ENCODE assay signal across 25 cellular contexts in the genomic region with DNA sequence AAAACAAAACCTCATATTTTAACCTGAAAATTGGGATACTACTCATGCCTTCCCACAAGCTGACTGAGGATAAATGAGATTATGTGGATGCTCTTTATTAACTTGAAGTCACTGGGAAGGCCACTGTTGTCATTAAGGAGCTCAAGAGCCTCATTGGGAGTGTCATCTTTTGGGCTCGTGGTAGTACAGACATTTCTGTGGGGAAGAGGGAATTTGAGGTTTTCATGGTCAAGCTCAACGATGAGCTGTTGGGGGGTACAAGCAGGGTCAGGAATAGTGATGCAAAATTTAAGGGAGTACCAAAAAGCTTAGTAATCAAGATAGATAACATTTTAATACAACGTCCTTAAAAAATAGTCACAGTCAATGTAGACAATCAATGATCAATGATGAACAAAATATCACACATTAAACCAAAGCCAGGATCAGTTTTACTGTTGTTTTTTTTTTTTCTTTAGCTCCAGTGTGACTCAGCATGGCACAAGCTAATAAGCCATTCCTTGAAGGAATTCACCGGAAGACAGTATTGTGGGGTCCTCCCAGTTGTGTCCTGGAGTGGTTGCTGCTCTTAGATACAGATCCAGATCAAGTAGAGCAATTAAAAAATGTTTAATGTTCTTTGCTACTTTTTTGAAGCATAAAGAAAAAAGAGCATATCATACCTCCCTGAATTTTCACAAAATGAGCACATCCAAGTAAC.
"Had no signal": no experiment of that assay in that cellular context is flagged by ENCODE, and none has a peak within 500 bp of the region (broad histone marks: within the 10 kb centered on the region; RNA-seq: fewer than 3 reads in every experiment).

No MANE protein-coding gene starts in this region.

- H3K27ac ChIP-seq: adrenal gland, body of pancreas, colonic mucosa, prostate gland, right atrium auricular region had no signal

- H3K27ac Mint-ChIP-seq: activated CD4-positive, alpha-beta T cell treated with anti-CD3 and anti-CD28 coated beads, Interleukin-2, amount 10 ng/mL, durations not matched to agents 7 days and 5 days; activated naive CD4-positive, alpha-beta T cell treated with anti-CD3 and anti-CD28 coated beads, Interleukin-2, amount 50 U/mL, for 24 hours; activated T-cell treated with anti-CD3 and anti-CD28 coated beads, Interleukin-2, amount 50 U/mL, for 72 hours; mesothelial cell of epicardium; stimulated activated naive CD8-positive, alpha-beta T cell treated with anti-CD3 and anti-CD28 coated beads, Interleukin-15, Interleukin-2, amounts not matched to agents 100 ng/mL and 50 ng/mL, for 24 hours; T-cell had no signal

- H3K9me3 Mint-ChIP-seq: activated CD4-positive, alpha-beta T cell treated with anti-CD3 and anti-CD28 coated beads, Interleukin-2, amount 10 ng/mL, durations not matched to agents 7 days and 5 days had no signal

- H3K4me1 Mint-ChIP-seq: activated CD4-positive, alpha-beta T cell treated with anti-CD3 and anti-CD28 coated beads, Interleukin-2, amount 10 ng/mL, durations not matched to agents 7 days and 5 days; activated naive CD4-positive, alpha-beta T cell treated with anti-CD3 and anti-CD28 coated beads, Interleukin-2, amount 50 U/mL, for 24 hours; T-cell had no signal

- ATAC-seq: activated CD4-positive, CD25-positive, alpha-beta regulatory T cell treated with anti-CD3 and anti-CD28 coated beads, Interleukin-2, amount 50 U/mL, for 24 hours; activated T-cell treated with anti-CD3 and anti-CD28 coated beads, Interleukin-2, amount 50 U/mL, for 72 hours; body of pancreas; left lobe of liver; T-cell had no signal

- H3K9me3 ChIP-seq: adrenal gland, body of pancreas, colonic mucosa, prostate gland had no signal

- H3K36me3 Mint-ChIP-seq: activated naive CD4-positive, alpha-beta T cell treated with anti-CD3 and anti-CD28 coated beads, Interleukin-2, amount 50 U/mL, for 24 hours; mesothelial cell of epicardium; T-cell had no signal

- H3K27me3 ChIP-seq: body of pancreas, colonic mucosa, right atrium auricular region had no signal

- H3K4me3 ChIP-seq: adrenal gland, body of pancreas, colonic mucosa, lung, prostate gland, right atrium auricular region had no signal

- H3K4me3 Mint-ChIP-seq: activated CD4-positive, alpha-beta T cell treated with anti-CD3 and anti-CD28 coated beads, Interleukin-2, amount 10 ng/mL, durations not matched to agents 7 days and 5 days; activated naive CD4-positive, alpha-beta T cell treated with anti-CD3 and anti-CD28 coated beads, Interleukin-2, amount 50 U/mL, for 24 hours; activated T-cell treated with anti-CD3 and anti-CD28 coated beads, Interleukin-2, amount 50 U/mL, for 72 hours; mesothelial cell of epicardium; stimulated activated naive CD8-positive, alpha-beta T cell treated with anti-CD3 and anti-CD28 coated beads, Interleukin-15, Interleukin-2, amounts not matched to agents 100 ng/mL and 50 ng/mL, for 24 hours; T-cell had no signal

- DNase-seq: activated CD4-positive, alpha-beta T cell treated with anti-CD3 and anti-CD28 coated beads, Interleukin-2, amount 10 ng/mL, durations not matched to agents 7 days and 5 days; activated CD8-positive, alpha-beta memory T cell treated with anti-CD3 and anti-CD28 coated beads for 24 hours; activated CD8-positive, alpha-beta memory T cell treated with anti-CD3 and anti-CD28 coated beads, Interleukin-2, amount 50 U/mL, for 48 hours; activated effector memory CD4-positive, alpha-beta T cell treated with anti-CD3 and anti-CD28 coated beads, Interleukin-2, amount 50 U/mL, for 16 hours; activated T-cell treated with anti-CD3 and anti-CD28 coated beads, Interleukin-2, amount 50 U/mL, for 72 hours; adrenal gland; body of pancreas; colonic mucosa; erythroblast; foreskin melanocyte; kidney; occipital lobe; stimulated activated CD4-positive, alpha-beta T cell treated with anti-CD3 and anti-CD28 coated beads, Interleukin-15, amount 100 ng/mL, for 24 hours; stimulated activated CD4-positive, alpha-beta T cell treated with anti-CD3 and anti-CD28 coated beads, Interleukin-2, amount 100 ng/mL, for 48 hours; T-cell; T-helper 9 cell; trophoblast cell had no signal

- H3K4me1 ChIP-seq: adrenal gland, body of pancreas, colonic mucosa, prostate gland had no signal

- H3K36me3 ChIP-seq: adrenal gland, colonic mucosa, prostate gland, right atrium auricular region had no signal
